Comparison of ENCODE assay signal across 15 cellular contexts in genomic region chr22:30276041-30276440, GRCh38. TPM values are rescaled to one million over a fixed set of nuclear protein-coding genes. Genes with fewer than 3 reads are reported as not detected.
DNase-seq lines count a peak whose midpoint lies in the region; ATAC-seq, FAIRE-seq and TF ChIP-seq lines count a peak whose summit lies in the region.
"Had no signal": no experiment of that assay in that cellular context is flagged by ENCODE, and none has a peak within 500 bp of the region (broad histone marks: within the 10 kb centered on the region; RNA-seq: fewer than 3 reads in every experiment).

No MANE protein-coding gene starts in this region.

- DNase-seq in DND-41 (peak; percentile 81), RWPE1 (ENCODE audit: low spot score) (no peak), K562 (ENCODE audit: extremely low read depth in 1 of 4, low spot score in 3 of 4) (no peak), SJCRH30 (no peak), NCI-H1930 (lab: John Stamatoyannopoulos, UW) (no peak), ascending aorta (ENCODE audit: low spot score in 2 of 2) (no peak)
- no peak for DNase-seq in stimulated activated CD4-positive, alpha-beta T cell treated with anti-CD3 and anti-CD28 coated beads, Interleukin-4, amount 100 ng/mL, for 24 hours
- DNase-seq: activated CD8-positive, alpha-beta memory T cell treated with anti-CD3 and anti-CD28 coated beads, Interleukin-2, amount 50 U/mL, for 48 hours; cortex of kidney; NCI-H187; NCI-H510A treated with DMSO at 0.1 percent for 48 hours had no signal

- in situ Hi-C loops in K562 (cut with MboI): no loop called here

- 40% methylated on average over 2 of the region's 8 CpGs for WGBS in K562 (ENCODE audit: insufficient coverage, low coverage, missing lambda C conversion rate)

- H3K36me3 ChIP-seq in BLaER1 treated with 17β-estradiol and CSF1 and Interleukin-3, amounts not matched to agents 10 nM and 100 nM: peaks cover 0 to 8% (median under 1%) of the 10 kb centered on the region in 11 experiments; a peak in 6 of 22 replicates
- peaks cover 10% of the 10 kb centered on the region for H3K36me3 ChIP-seq in DND-41 (ENCODE audit: insufficient read depth, low read length)
- no peaks in the 10 kb centered on the region for H3K36me3 ChIP-seq in K562 (ENCODE audit: control insufficient read depth, insufficient read depth, low read length)
- no peaks in the 10 kb centered on the region for H3K36me3 ChIP-seq in SJCRH30
- no peaks in the 10 kb centered on the region for H3K36me3 ChIP-seq in ascending aorta
- H3K36me3 ChIP-seq: prostate gland had no signal

- peak overlapping the region; percentile 86 to 100 (median 98) for H3K4me2 ChIP-seq in BLaER1 treated with 17β-estradiol and CSF1 and Interleukin-3, amounts not matched to agents 10 nM and 100 nM
- peak overlapping the region; percentile 57 for H3K4me2 ChIP-seq in DND-41 (ENCODE audit: insufficient read depth, low read length)
- peak overlapping the region; percentile 14 for H3K4me2 ChIP-seq in K562 (ENCODE audit: insufficient read depth, low read length)

- H2AFZ ChIP-seq in DND-41 (ENCODE audit: low read depth, low read length) (peak overlapping the region; percentile 42), K562 (ENCODE audit: low read depth, low read length) (peak overlapping the region; percentile 82)

- no peaks in the 10 kb centered on the region for H4K20me1 ChIP-seq in BLaER1 treated with 17β-estradiol and CSF1 and Interleukin-3, amounts not matched to agents 10 nM and 100 nM
- no peaks in the 10 kb centered on the region for H4K20me1 ChIP-seq in DND-41 (ENCODE audit: insufficient read depth, low read length)
- H4K20me1 ChIP-seq in K562 (replicated peaks; ENCODE audit: control insufficient read depth, insufficient read depth, low read length): no peaks in the 10 kb centered on the region; the same call in 1 of the 2 replicates

- FAIRE-seq in K562 (lab: Jason Lieb, UNC): no peak
- FAIRE-seq: GM18507 had no signal

- ATAC-seq in DND-41 (ENCODE audit: insufficient read depth, low read depth) (peak; percentile 77), K562 (no peak)

- H3K4me3 ChIP-seq in BLaER1 treated with 17β-estradiol and CSF1 and Interleukin-3, amounts not matched to agents 10 nM and 100 nM: peak overlapping the region in 5 of 10 experiments; percentile 2 to 25 (median 19); a peak in 3 of 20 replicates
- peak overlapping the region in 1 of 2 experiments; percentile 31; a peak in 1 of 4 replicates for H3K4me3 ChIP-seq in DND-41 (ENCODE audit: low read depth in 1 of 2, low read length in 2 of 2)
- H3K4me3 ChIP-seq in K562: no peak overlapping the region
- no peak overlapping the region for H3K4me3 ChIP-seq in SJCRH30
- H3K4me3 ChIP-seq in ascending aorta: no peak overlapping the region
- H3K4me3 ChIP-seq: prostate gland had no signal

- POLR2A ChIA-PET in RWPE1 (lab: Yijun Ruan, JAX; ENCODE audit: low non-redundant PET): no interaction called here
- POLR2A ChIA-PET in K562 (lab: Yijun Ruan, JAX): interaction anchor here (0.8 to 1.8 kb wide), 2 partner anchors 12 to 109 kb away, joined by 4 to 8 read pairs; no protein-coding TSS in a partner anchor

- no peaks in the 10 kb centered on the region for H3K9me1 ChIP-seq in K562 (ENCODE audit: control insufficient read depth, insufficient read depth, low read length)

- BruUV-seq in K562 (replicated peaks; lab: Mats Ljungman, UMichigan): no TSS peak

- TF ChIP-seq CTCF in DND-41 (IDR thresholded peaks at IDR 0.05; ENCODE audit: borderline replicate concordance, extremely low read depth, low read length, poor library complexity, severe bottlenecking): no peak
- TF ChIP-seq CTCF in RWPE1 (conservative IDR thresholded peaks at IDR 0.05; ENCODE audit: low read depth): no peak
- TF ChIP-seq CTCF in K562 (IDR thresholded peaks at IDR 0.05 in 2 of 3, conservative IDR thresholded peaks at IDR 0.05 in 1 of 3; ENCODE audit: insufficient read depth in 2 of 3, low read depth in 1 of 3, low read length in 3 of 3): no peak
- no peak for TF ChIP-seq CTCF in ascending aorta (IDR thresholded peaks at IDR 0.05)

- CTCF ChIA-PET in RWPE1 (lab: Yijun Ruan, JAX): interaction anchor here (0.8 kb wide), 1 partner anchor 13 kb away, joined by 4 read pairs; no protein-coding TSS in a partner anchor
- CTCF ChIA-PET in K562 (lab: Yijun Ruan, JAX; ENCODE audit: low intra/inter-chr PET ratio): no interaction called here

- no peak for TF ChIP-seq POLR2A in K562 (conservative IDR thresholded peaks at IDR 0.05)

- no peak for TF ChIP-seq EP300 in K562 (IDR thresholded peaks at IDR 0.05; ENCODE audit: low read length)

- peaks cover 79 to 100% (median 99%) of the 10 kb centered on the region in 10 experiments for H3K4me1 ChIP-seq in BLaER1 treated with 17β-estradiol and CSF1 and Interleukin-3, amounts not matched to agents 10 nM and 100 nM
- peaks cover 86% of the 10 kb centered on the region for H3K4me1 ChIP-seq in DND-41 (ENCODE audit: insufficient read depth, low read length)
- H3K4me1 ChIP-seq in K562 (replicated peaks in 1 of 2; ENCODE audit: control insufficient read depth in 2 of 2, insufficient read depth in 2 of 2, low read length in 2 of 2): peaks cover 2 to 11% of the 10 kb centered on the region in 2 experiments; a peak in 3 of 5 replicates
- H3K4me1 ChIP-seq in SJCRH30: no peaks in the 10 kb centered on the region
- peaks cover 7 to 13% of the 10 kb centered on the region in 2 donors for H3K4me1 ChIP-seq in ascending aorta
- H3K4me1 ChIP-seq: prostate gland had no signal

- H3K79me2 ChIP-seq in DND-41 (ENCODE audit: insufficient read depth, low read length): peaks cover 35% of the 10 kb centered on the region
- H3K79me2 ChIP-seq in K562 (ENCODE audit: control insufficient read depth, insufficient read depth, low read length): no peaks in the 10 kb centered on the region

- H3K9me3 ChIP-seq in BLaER1 treated with 17β-estradiol and CSF1 and Interleukin-3, amounts not matched to agents 10 nM and 100 nM (replicated peaks in 1 of 11): no peaks in the 10 kb centered on the region
- H3K9me3 ChIP-seq in DND-41 (ENCODE audit: insufficient read depth, low read length, severe bottlenecking) (no peaks in the 10 kb centered on the region), K562 (replicated peaks; ENCODE audit: control insufficient read depth, insufficient read depth, low read depth, low read length) (no peaks in the 10 kb centered on the region), SJCRH30 (replicated peaks) (no peaks in the 10 kb centered on the region), ascending aorta (no peaks in the 10 kb centered on the region)
- H3K9me3 ChIP-seq: prostate gland had no signal

- intact Hi-C loops in K562 (cut with micrococcal nuclease) (no loop called here), ascending aorta (cut with DNase I) (no loop called here)

- no peak for TF ChIP-seq RAD21 in K562 (CRISPR knock-in tag; conservative IDR thresholded peaks at IDR 0.05 in 1 of 2, IDR thresholded peaks at IDR 0.05 in 1 of 2)

- peak overlapping the region; percentile 71 to 99 (median 84) for H3K27ac ChIP-seq in BLaER1 treated with 17β-estradiol and CSF1 and Interleukin-3, amounts not matched to agents 10 nM and 100 nM
- H3K27ac ChIP-seq in DND-41 (ENCODE audit: low read length): peak overlapping the region; percentile 99
- H3K27ac ChIP-seq in RWPE1: peak overlapping the region; percentile 100
- H3K27ac ChIP-seq in K562 (ENCODE audit: extremely low read depth, low read depth, low read length): no peak overlapping the region; the same call in 2 of the 3 replicates
- H3K27ac ChIP-seq in SJCRH30: no peak overlapping the region
- no peak overlapping the region for H3K27ac ChIP-seq in ascending aorta
- H3K27ac ChIP-seq: prostate gland, VCaP had no signal

- no peaks in the 10 kb centered on the region for H3K27me3 ChIP-seq in BLaER1 treated with 17β-estradiol and CSF1 and Interleukin-3, amounts not matched to agents 10 nM and 100 nM
- H3K27me3 ChIP-seq in DND-41 (ENCODE audit: insufficient read depth, low read length, poor library complexity) (no peaks in the 10 kb centered on the region), K562 (ENCODE audit: control insufficient read depth in 2 of 2, insufficient read depth in 2 of 2, low read length in 2 of 2) (no peaks in the 10 kb centered on the region; a peak in 1 of 5 replicates), SJCRH30 (no peaks in the 10 kb centered on the region), ascending aorta (no peaks in the 10 kb centered on the region)

- peak overlapping the region; percentile 42 to 75 (median 71); a peak in 20 of 22 replicates for H3K9ac ChIP-seq in BLaER1 treated with 17β-estradiol and CSF1 and Interleukin-3, amounts not matched to agents 10 nM and 100 nM
- H3K9ac ChIP-seq in DND-41 (ENCODE audit: low read depth, low read length) (peak overlapping the region; percentile 62), K562 (ENCODE audit: insufficient read depth in 1 of 2, low read depth in 2 of 2, low read length in 2 of 2) (no peak overlapping the region)

RNA-seq across cellular contexts. Expression of gene OSM, which starts 9.4 kb away (rescaled TPM):
- total RNA-seq in K562 (2011; cell fraction: chromatin; rRNA removed; ENCODE audit: low replicate concordance): 1.8 and 2.3 TPM in 2 replicates
- total RNA-seq in K562 (2011; cell fraction: nucleolus; rRNA removed): 1.0 and 1.2 TPM in 2 replicates
- 0.73 and 1.8 TPM in 2 replicates for total RNA-seq in K562 (2011; cell fraction: nucleoplasm; rRNA removed)
- total RNA-seq in K562 (2014; rRNA removed): not detected in 2 replicates
- not detected in 2 replicates for total RNA-seq in K562 (2014; rRNA removed; fragmentation: Illumina TruSeq; extraction: Trizol)
- not detected in 2 replicates for total RNA-seq in K562 (2015; rRNA removed; fragmentation: Illumina TruSeq; extraction: Trizol)
- total RNA-seq in K562 (2021): not detected in 2 replicates
- 0.08 and 0.22 TPM in 2 replicates for polyA plus RNA-seq in K562 (2011; rRNA removed)
- 0.04 and 0.06 TPM in 2 replicates for polyA plus RNA-seq in K562 (2011; cell fraction: cytosol; rRNA removed)
- 0.24 and 1.6 TPM in 2 replicates for polyA plus RNA-seq in K562 (2011; cell fraction: nucleus; rRNA removed)
- not detected in 2 replicates for polyA plus RNA-seq in K562 (2012)
- polyA plus RNA-seq in K562 (2014; fragmentation: Illumina TruSeq; extraction: Trizol): not detected in 2 replicates
- not detected for polyA plus RNA-seq in K562 (2014; fragmentation: Nextera tagmentation; extraction: Ambion mirVana)
- polyA plus RNA-seq in K562 (2014; rRNA removed): not detected in 2 replicates
- polyA minus RNA-seq in K562 (2011; rRNA and poly(A)+ RNA removed): not detected in 2 replicates
- not detected in 2 replicates for polyA minus RNA-seq in K562 (2011; cell fraction: cytosol; rRNA and poly(A)+ RNA removed)
- 0.13 TPM in 1 of 2 replicates, not detected in the other for polyA minus RNA-seq in K562 (2011; cell fraction: nucleus; rRNA and poly(A)+ RNA removed)
- total RNA-seq in SJCRH30 (2014; rRNA removed; shearing (Covaris generic)): not detected in 2 replicates
- total RNA-seq in ascending aorta: not detected

RNA-seq across cellular contexts. Expression of gene CASTOR1, which starts 13.3 kb away (rescaled TPM):
- 2.1 and 7.3 TPM in 2 replicates for total RNA-seq in K562 (2011; cell fraction: chromatin; rRNA removed; ENCODE audit: low replicate concordance)
- 5.5 and 6.8 TPM in 2 replicates for total RNA-seq in K562 (2011; cell fraction: nucleolus; rRNA removed)
- total RNA-seq in K562 (2011; cell fraction: nucleoplasm; rRNA removed): 2.4 and 4.0 TPM in 2 replicates
- total RNA-seq in K562 (2014; rRNA removed): 1.2 and 1.3 TPM in 2 replicates
- 0.47 TPM in 1 of 2 replicates, not detected in the other for total RNA-seq in K562 (2014; rRNA removed; fragmentation: Illumina TruSeq; extraction: Trizol)
- total RNA-seq in K562 (2015; rRNA removed; fragmentation: Illumina TruSeq; extraction: Trizol): 0.72 and 1.1 TPM in 2 replicates
- 2.6 and 3.1 TPM in 2 replicates for total RNA-seq in K562 (2021)
- polyA plus RNA-seq in K562 (2011; rRNA removed): 2.5 and 3.2 TPM in 2 replicates
- 3.5 and 7.9 TPM in 2 replicates for polyA plus RNA-seq in K562 (2011; cell fraction: cytosol; rRNA removed)
- 10.1 and 12.6 TPM in 2 replicates for polyA plus RNA-seq in K562 (2011; cell fraction: nucleus; rRNA removed)
- 2.1 and 2.2 TPM in 2 replicates for polyA plus RNA-seq in K562 (2012)
- polyA plus RNA-seq in K562 (2014; fragmentation: Illumina TruSeq; extraction: Trizol): 0.96 and 0.98 TPM in 2 replicates
- under 1 TPM; 0.35 to 0.56 TPM for polyA plus RNA-seq in K562 (2014; fragmentation: Nextera tagmentation; extraction: Ambion mirVana)
- polyA plus RNA-seq in K562 (2014; rRNA removed): 1.3 and 1.9 TPM in 2 replicates
- 0.49 and 0.90 TPM in 2 replicates for polyA minus RNA-seq in K562 (2011; rRNA and poly(A)+ RNA removed)
- polyA minus RNA-seq in K562 (2011; cell fraction: cytosol; rRNA and poly(A)+ RNA removed): 2.3 TPM in 1 of 2 replicates, not detected in the other
- polyA minus RNA-seq in K562 (2011; cell fraction: nucleus; rRNA and poly(A)+ RNA removed): 2.6 and 4.6 TPM in 2 replicates
- 1.2 and 2.1 TPM in 2 replicates for total RNA-seq in SJCRH30 (2014; rRNA removed; shearing (Covaris generic))
- total RNA-seq in ascending aorta: 55.9 TPM

RNA-seq across cellular contexts. Expression of gene LIF, which starts 29.5 kb away (rescaled TPM):
- total RNA-seq in K562 (2011; cell fraction: chromatin; rRNA removed; ENCODE audit: low replicate concordance): 0.35 and 2.6 TPM in 2 replicates
- 0.39 and 0.50 TPM in 2 replicates for total RNA-seq in K562 (2011; cell fraction: nucleolus; rRNA removed)
- 0.29 and 0.38 TPM in 2 replicates for total RNA-seq in K562 (2011; cell fraction: nucleoplasm; rRNA removed)
- total RNA-seq in K562 (2014; rRNA removed): 0.04 and 0.05 TPM in 2 replicates
- 0.03 TPM in 1 of 2 replicates, not detected in the other for total RNA-seq in K562 (2014; rRNA removed; fragmentation: Illumina TruSeq; extraction: Trizol)
- total RNA-seq in K562 (2015; rRNA removed; fragmentation: Illumina TruSeq; extraction: Trizol): 0.11 and 0.34 TPM in 2 replicates
- total RNA-seq in K562 (2021): 0.31 TPM in 2 replicates
- 0.16 and 0.39 TPM in 2 replicates for polyA plus RNA-seq in K562 (2011; rRNA removed)
- polyA plus RNA-seq in K562 (2011; cell fraction: cytosol; rRNA removed): 0.09 and 0.72 TPM in 2 replicates
- 0.53 and 7.0 TPM in 2 replicates for polyA plus RNA-seq in K562 (2011; cell fraction: nucleus; rRNA removed)
- polyA plus RNA-seq in K562 (2012): 0.06 and 0.08 TPM in 2 replicates
- 0.04 and 0.09 TPM in 2 replicates for polyA plus RNA-seq in K562 (2014; fragmentation: Illumina TruSeq; extraction: Trizol)
- polyA plus RNA-seq in K562 (2014; fragmentation: Nextera tagmentation; extraction: Ambion mirVana): not detected
- 0.03 and 0.25 TPM in 2 replicates for polyA plus RNA-seq in K562 (2014; rRNA removed)
- 0.14 TPM in 1 of 2 replicates, not detected in the other for polyA minus RNA-seq in K562 (2011; rRNA and poly(A)+ RNA removed)
- 0.27 and 0.29 TPM in 2 replicates for polyA minus RNA-seq in K562 (2011; cell fraction: cytosol; rRNA and poly(A)+ RNA removed)
- 0.27 and 0.33 TPM in 2 replicates for polyA minus RNA-seq in K562 (2011; cell fraction: nucleus; rRNA and poly(A)+ RNA removed)
- total RNA-seq in SJCRH30 (2014; rRNA removed; shearing (Covaris generic)): 1.1 and 1.7 TPM in 2 replicates
- not detected for total RNA-seq in ascending aorta

RNA-seq across cellular contexts. Expression of gene TBC1D10A, which starts 50.7 kb away (rescaled TPM):
- 11.9 and 35.0 TPM in 2 replicates for total RNA-seq in K562 (2011; cell fraction: chromatin; rRNA removed; ENCODE audit: low replicate concordance)
- 24.2 and 26.7 TPM in 2 replicates for total RNA-seq in K562 (2011; cell fraction: nucleolus; rRNA removed)
- total RNA-seq in K562 (2011; cell fraction: nucleoplasm; rRNA removed): 15.3 and 17.6 TPM in 2 replicates
- 7.5 and 7.8 TPM in 2 replicates for total RNA-seq in K562 (2014; rRNA removed)
- 2.0 and 2.3 TPM in 2 replicates for total RNA-seq in K562 (2014; rRNA removed; fragmentation: Illumina TruSeq; extraction: Trizol)
- total RNA-seq in K562 (2015; rRNA removed; fragmentation: Illumina TruSeq; extraction: Trizol): 4.6 and 5.0 TPM in 2 replicates
- total RNA-seq in K562 (2021): 9.8 and 10.4 TPM in 2 replicates
- 6.0 and 8.2 TPM in 2 replicates for polyA plus RNA-seq in K562 (2011; rRNA removed)
- 7.5 and 14.2 TPM in 2 replicates for polyA plus RNA-seq in K562 (2011; cell fraction: cytosol; rRNA removed)
- polyA plus RNA-seq in K562 (2011; cell fraction: nucleus; rRNA removed): 19.8 and 29.9 TPM in 2 replicates
- 5.9 and 11.4 TPM in 2 replicates for polyA plus RNA-seq in K562 (2012)
- polyA plus RNA-seq in K562 (2014; fragmentation: Illumina TruSeq; extraction: Trizol): 4.3 and 6.2 TPM in 2 replicates
- polyA plus RNA-seq in K562 (2014; fragmentation: Nextera tagmentation; extraction: Ambion mirVana): under 1 TPM; 0.13 to 0.18 TPM
- polyA plus RNA-seq in K562 (2014; rRNA removed): 5.8 and 7.9 TPM in 2 replicates
- polyA minus RNA-seq in K562 (2011; rRNA and poly(A)+ RNA removed): 4.2 and 5.3 TPM in 2 replicates
- 5.8 and 6.6 TPM in 2 replicates for polyA minus RNA-seq in K562 (2011; cell fraction: cytosol; rRNA and poly(A)+ RNA removed)
- polyA minus RNA-seq in K562 (2011; cell fraction: nucleus; rRNA and poly(A)+ RNA removed): 7.9 and 9.3 TPM in 2 replicates
- total RNA-seq in SJCRH30 (2014; rRNA removed; shearing (Covaris generic)): 4.8 and 5.8 TPM in 2 replicates
- 107 TPM for total RNA-seq in ascending aorta

Comparison
In these comparisons a context has a peak if more than half of its experiments do, and no peak if none do; other contexts are left out.
1. H3K27ac ChIP-seq: peak in BLaER1 treated with 17β-estradiol and CSF1 and Interleukin-3, amounts not matched to agents 10 nM and 100 nM (11 of 11), DND-41 (single experiment) and RWPE1 (single experiment); none in K562 (single experiment), SJCRH30 (single experiment) and ascending aorta (0 of 2).
2. H3K4me2 ChIP-seq: peak in every context shown above with its lines; median percentile 98 in BLaER1 treated with 17β-estradiol and CSF1 and Interleukin-3, amounts not matched to agents 10 nM and 100 nM; 57 in DND-41; 14 in K562.
3. H3K9ac ChIP-seq: peak in BLaER1 treated with 17β-estradiol and CSF1 and Interleukin-3, amounts not matched to agents 10 nM and 100 nM (11 of 11) and DND-41 (single experiment); none in K562 (0 of 2).